11 cellular contexts compared by ENCODE assay signal in genomic region chr2:159982270-159982669, GRCh38.
DNase-seq lines count a peak whose midpoint lies in the region; FAIRE-seq and TF ChIP-seq lines count a peak whose summit lies in the region.
"Had no signal": no experiment of that assay in that cellular context is flagged by ENCODE, and none has a peak within 500 bp of the region (broad histone marks: within the 10 kb centered on the region; RNA-seq: fewer than 3 reads in every experiment).

No MANE protein-coding gene starts in this region.

- H3K4me1 ChIP-seq in prostate gland (replicated peaks) = no peaks in the 10 kb centered on the region

- intact Hi-C loops in prostate gland (cut with DNase I) = no loop called here

- DNase-seq in GM03348 (ENCODE audit: low spot score) (peak; percentile 63), RCC 7860 (ENCODE audit: low spot score) (peak; percentile 44), fibroblast of gingiva (ENCODE audit: low read depth) (peak; percentile 25), prostate gland (ENCODE audit: low spot score) (peak; percentile 21), GDM1 (lab: John Stamatoyannopoulos, UW) (no peak), foreskin melanocyte (no peak)
- no peak for DNase-seq in activated naive CD8-positive, alpha-beta T cell treated with anti-CD3 and anti-CD28 coated beads for 36 hours
- no peak for DNase-seq in central memory CD4-positive, alpha-beta T cell
- DNase-seq: DMS 273 treated with DMSO at 0.1 percent for 48 hours, NCI-H187 had no signal

- H3K27me3 ChIP-seq in prostate gland (replicated peaks; ENCODE audit: insufficient read depth) = no peaks in the 10 kb centered on the region

- no peak for TF ChIP-seq CTCF in prostate gland (IDR thresholded peaks at IDR 0.05)

- no peak overlapping the region for H3K27ac Mint-ChIP-seq in activated naive CD8-positive, alpha-beta T cell treated with anti-CD3 and anti-CD28 coated beads for 36 hours

- H3K4me3 Mint-ChIP-seq in activated naive CD8-positive, alpha-beta T cell treated with anti-CD3 and anti-CD28 coated beads for 36 hours = no peak overlapping the region

- WGBS in prostate gland = 7% methylated on average over 3 of the region's 3 CpGs

- H3K4me1 Mint-ChIP-seq in activated naive CD8-positive, alpha-beta T cell treated with anti-CD3 and anti-CD28 coated beads for 36 hours = no peaks in the 10 kb centered on the region

- no peak overlapping the region for H3K27ac ChIP-seq in prostate gland

- H3K4me3 ChIP-seq in prostate gland = no peak overlapping the region

- no peaks in the 10 kb centered on the region for H3K36me3 Mint-ChIP-seq in activated naive CD8-positive, alpha-beta T cell treated with anti-CD3 and anti-CD28 coated beads for 36 hours

- FAIRE-seq in RCC 7860 (lab: Jason Lieb, UNC) = peak; percentile 88
- FAIRE-seq: GM19239 had no signal

- H3K9me3 ChIP-seq in prostate gland = no peaks in the 10 kb centered on the region

- H3K36me3 ChIP-seq in prostate gland = no peaks in the 10 kb centered on the region

- H3K27me3 Mint-ChIP-seq in activated naive CD8-positive, alpha-beta T cell treated with anti-CD3 and anti-CD28 coated beads for 36 hours = peaks cover 19% of the 10 kb centered on the region

- H3K9me3 Mint-ChIP-seq in activated naive CD8-positive, alpha-beta T cell treated with anti-CD3 and anti-CD28 coated beads for 36 hours = no peaks in the 10 kb centered on the region

- TF ChIP-seq POLR2A in prostate gland (IDR thresholded peaks at IDR 0.05) = no peak

Comparison
In these comparisons a context has a peak if more than half of its experiments do, and no peak if none do; other contexts are left out.
1. DNase-seq: peak in GM03348 (single experiment), RCC 7860 (single experiment), fibroblast of gingiva (single experiment) and prostate gland (single experiment); none in GDM1 (single experiment), activated naive CD8-positive, alpha-beta T cell treated with anti-CD3 and anti-CD28 coated beads for 36 hours (single experiment), central memory CD4-positive, alpha-beta T cell (single experiment) and foreskin melanocyte (single experiment).